Comparison of ENCODE assay signal across 9 cellular contexts in genomic region chr6:28486533-28486932, GRCh38. TPM values are rescaled to one million over a fixed set of nuclear protein-coding genes. Genes with fewer than 3 reads are reported as not detected.
"Had no signal": no experiment of that assay in that cellular context is flagged by ENCODE, and none has a peak within 500 bp of the region (broad histone marks: within the 10 kb centered on the region; RNA-seq: fewer than 3 reads in every experiment).

No MANE protein-coding gene starts in this region.

- H3K27ac ChIP-seq: HL-60 had no signal

- FAIRE-seq: HepG2, HTR-8/SVneo had no signal

- DNase-seq: IMR-90, KBM-7, KG1 had no signal

- ATAC-seq: HepG2 had no signal

- H3K4me3 Mint-ChIP-seq: IgD-negative memory B cell had no signal

RNA-seq across cellular contexts. Expression of gene GPX6, which starts 29.1 kb away (rescaled TPM):
- total RNA-seq: HepG2, HT-29, HT1080, IMR-90 had no signal
- polyA plus RNA-seq: HepG2, IgD-negative memory B cell, IMR-90 had no signal

RNA-seq across cellular contexts. Expression of gene GPX5, which starts 39.1 kb away (rescaled TPM):
- total RNA-seq: HepG2, HT-29, HT1080, IMR-90 had no signal
- polyA plus RNA-seq: HepG2, IgD-negative memory B cell, IMR-90 had no signal
